Comparison of ENCODE assay signal across 31 cellular contexts in genomic region chr3:127988770-127989518, GRCh38.
A peak's percentile ranks its signal among the peaks of the same experiment; 100 is the strongest.
DNase-seq lines count a peak whose midpoint lies in the region; ATAC-seq and TF ChIP-seq lines count a peak whose summit lies in the region.
"Had no signal": no experiment of that assay in that cellular context is flagged by ENCODE, and none has a peak within 500 bp of the region (broad histone marks: within the 10 kb centered on the region; RNA-seq: fewer than 3 reads in every experiment).

No MANE protein-coding gene starts in this region.

- no peak for ATAC-seq in heart right ventricle
- ATAC-seq in HG02840 (IDR thresholded peaks at IDR 0.05; ENCODE audit: low FRiP score, unreplicated experiment), result no peak
- no peak for ATAC-seq in activated CD8-positive, alpha-beta memory T cell treated with anti-CD3 and anti-CD28 coated beads, Interleukin-2, amount 10 ng/mL, durations not matched to agents 7 days and 5 days
- ATAC-seq: activated CD4-positive, CD25-positive, alpha-beta regulatory T cell treated with anti-CD3 and anti-CD28 coated beads, Interleukin-2, amount 50 U/mL, for 24 hours; GM23338; SK-N-SH treated with all-trans-retinoic acid at 6 μM for 48 hours; stimulated activated naive CD8-positive, alpha-beta T cell treated with anti-CD3 and anti-CD28 coated beads, Interleukin-15, Interleukin-2, amounts not matched to agents 100 U/mL and 50 U/mL, for 24 hours had no signal

- H3K36me3 ChIP-seq in heart right ventricle, result no peaks in the 10 kb centered on the region
- H3K36me3 ChIP-seq: BLaER1 treated with 17β-estradiol and CSF1 and Interleukin-3, amounts not matched to agents 10 nM and 100 nM; left ventricle myocardium inferior; right atrium auricular region had no signal

- H3K4me1 Mint-ChIP-seq in HFFc6 (ENCODE audit: low read depth), result peaks cover 33% of the 10 kb centered on the region
- H3K4me1 Mint-ChIP-seq in activated CD8-positive, alpha-beta memory T cell treated with anti-CD3 and anti-CD28 coated beads, Interleukin-2, amount 10 ng/mL, durations not matched to agents 7 days and 5 days, result no peaks in the 10 kb centered on the region

- intact Hi-C loops in posterior vena cava (cut with DNase I) (no loop called here), heart right ventricle (cut with DNase I) (no loop called here)

- no peak overlapping the region for H3K4me3 Mint-ChIP-seq in HFFc6
- H3K4me3 Mint-ChIP-seq in activated CD8-positive, alpha-beta memory T cell treated with anti-CD3 and anti-CD28 coated beads, Interleukin-2, amount 10 ng/mL, durations not matched to agents 7 days and 5 days, result no peak overlapping the region
- H3K4me3 Mint-ChIP-seq: GM23338 had no signal

- CTCF ChIA-PET in activated CD8-positive, alpha-beta memory T cell treated with anti-CD3 and anti-CD28 coated beads, Interleukin-2, amount 10 ng/mL, durations not matched to agents 7 days and 5 days (lab: Charles Lee), result no interaction called here

- no peaks in the 10 kb centered on the region for H3K36me3 Mint-ChIP-seq in HFFc6 (ENCODE audit: low read depth)
- H3K36me3 Mint-ChIP-seq in activated CD8-positive, alpha-beta memory T cell treated with anti-CD3 and anti-CD28 coated beads, Interleukin-2, amount 10 ng/mL, durations not matched to agents 7 days and 5 days, result no peaks in the 10 kb centered on the region

- H3K27ac ChIP-seq in heart right ventricle, result peak overlapping the region in 1 of 10 donors; percentile 63
- H3K27ac ChIP-seq: BLaER1 treated with 17β-estradiol and CSF1 and Interleukin-3, amounts not matched to agents 10 nM and 100 nM; coronary artery; epithelial cell of prostate; left ventricle myocardium inferior; parathyroid adenoma; right atrium auricular region had no signal

- peaks cover 0 to 17% (median 7%) of the 10 kb centered on the region in 9 donors for H3K4me1 ChIP-seq in heart right ventricle
- H3K4me1 ChIP-seq: BLaER1 treated with 17β-estradiol and CSF1 and Interleukin-3, amounts not matched to agents 10 nM and 100 nM; Caco-2; parathyroid adenoma had no signal

- H3K27me3 Mint-ChIP-seq in HFFc6 (ENCODE audit: insufficient read depth), result peaks cover 4% of the 10 kb centered on the region
- no peaks in the 10 kb centered on the region for H3K27me3 Mint-ChIP-seq in activated CD8-positive, alpha-beta memory T cell treated with anti-CD3 and anti-CD28 coated beads, Interleukin-2, amount 10 ng/mL, durations not matched to agents 7 days and 5 days

- peak; percentile 31 for DNase-seq in COLO829 (ENCODE audit: low spot score)
- DNase-seq in HFFc6, result peak; percentile 50
- peak; percentile 54 for DNase-seq in RPMI7951 (ENCODE audit: low read depth)
- peak; percentile 48 for DNase-seq in posterior vena cava (ENCODE audit: low spot score)
- no peak for DNase-seq in heart right ventricle
- no peak for DNase-seq in activated CD8-positive, alpha-beta memory T cell treated with anti-CD3 and anti-CD28 coated beads, Interleukin-2, amount 10 ng/mL, durations not matched to agents 7 days and 5 days
- DNase-seq: activated CD4-positive, alpha-beta T cell treated with anti-CD3 and anti-CD28 coated beads, Interleukin-2, amount 50 U/mL, for 48 hours; activated CD8-positive, alpha-beta memory T cell treated with anti-CD3 and anti-CD28 coated beads, Interleukin-2, amount 50 U/mL, for 4 hours; activated naive CD4-positive, alpha-beta T cell treated with Interleukin-2 at 50 U/mL for 16 hours; Caco-2; caudate nucleus; effector CD8-positive, alpha-beta T cell; IMR-90; left ventricle myocardium inferior; mesendoderm; NCI-H1105; NCI-H187; NCI-H446 treated with DMSO at 0.1 percent for 48 hours; Right ventricle myocardium superior; stimulated activated naive CD8-positive, alpha-beta T cell treated with anti-CD3 and anti-CD28 coated beads, Interleukin-15, Interleukin-2, amounts not matched to agents 100 U/mL and 50 U/mL, for 24 hours; T-helper 2 cell had no signal

- 71 to 78% methylated on average over 11 of the region's 11 CpGs for WGBS in heart right ventricle, 2 donors

- no peak overlapping the region for H3K4me3 ChIP-seq in heart right ventricle
- H3K4me3 ChIP-seq: BLaER1 treated with 17β-estradiol and CSF1 and Interleukin-3, amounts not matched to agents 10 nM and 100 nM; coronary artery; GM23338; left ventricle myocardium inferior; right atrium auricular region; smooth muscle cell had no signal

- TF ChIP-seq CTCF in HFFc6 (IDR thresholded peaks at IDR 0.05), result no peak
- no peak for TF ChIP-seq CTCF in heart right ventricle (IDR thresholded peaks at IDR 0.05)

- H3K27me3 ChIP-seq in heart right ventricle, result no peaks in the 10 kb centered on the region
- H3K27me3 ChIP-seq: BLaER1 treated with 17β-estradiol and CSF1 and Interleukin-3, amounts not matched to agents 10 nM and 100 nM; right atrium auricular region had no signal

- H3K9me3 Mint-ChIP-seq in HFFc6, result no peaks in the 10 kb centered on the region
- H3K9me3 Mint-ChIP-seq in activated CD8-positive, alpha-beta memory T cell treated with anti-CD3 and anti-CD28 coated beads, Interleukin-2, amount 10 ng/mL, durations not matched to agents 7 days and 5 days (ENCODE audit: low read depth), result no peaks in the 10 kb centered on the region
- H3K9me3 Mint-ChIP-seq: GM23338 had no signal

- H3K27ac Mint-ChIP-seq in HFFc6, result no peak overlapping the region
- no peak overlapping the region for H3K27ac Mint-ChIP-seq in activated CD8-positive, alpha-beta memory T cell treated with anti-CD3 and anti-CD28 coated beads, Interleukin-2, amount 10 ng/mL, durations not matched to agents 7 days and 5 days
- H3K27ac Mint-ChIP-seq: GM23338 had no signal

- H3K9me3 ChIP-seq in heart right ventricle, result no peaks in the 10 kb centered on the region
- H3K9me3 ChIP-seq: Caco-2, left ventricle myocardium inferior, right atrium auricular region had no signal

Comparison
In these comparisons a context has a peak if more than half of its experiments do, and no peak if none do; other contexts are left out.
1. DNase-seq: peak in COLO829 (single experiment), HFFc6 (single experiment), RPMI7951 (single experiment) and posterior vena cava (single experiment); none in heart right ventricle (0 of 2) and activated CD8-positive, alpha-beta memory T cell treated with anti-CD3 and anti-CD28 coated beads, Interleukin-2, amount 10 ng/mL, durations not matched to agents 7 days and 5 days (single experiment).